In genomic region chr12:3252416-3252815, GRCh38 we compare ENCODE assay signal across 15 cellular contexts.
DNase-seq lines count a peak whose midpoint lies in the region; ATAC-seq, FAIRE-seq and TF ChIP-seq lines count a peak whose summit lies in the region.
"Had no signal": no experiment of that assay in that cellular context is flagged by ENCODE, and none has a peak within 500 bp of the region (broad histone marks: within the 10 kb centered on the region; RNA-seq: fewer than 3 reads in every experiment).

No MANE protein-coding gene starts in this region.

- peaks cover 0 to 4% of the 10 kb centered on the region in 2 donors for H3K4me1 ChIP-seq in adrenal gland (replicated peaks in 1 of 2)

- peak; percentile 75 for DNase-seq in AG10803 (ENCODE audit: low read depth)
- peak; percentile 22 to 81 (median 53) for DNase-seq in adrenal gland
- DNase-seq in Right ventricle myocardium inferior (ENCODE audit: missing footprints), result peak; percentile 94
- DNase-seq in omental fat pad (ENCODE audit: low spot score), result no peak
- DNase-seq in NCI-H82 (lab: John Stamatoyannopoulos, UW), result no peak
- DNase-seq in NCI-H345 treated with DMSO at 0.1 percent for 48 hours (lab: John Stamatoyannopoulos, UW; ENCODE audit: unreplicated experiment), result no peak
- no peak for DNase-seq in activated CD4-positive, alpha-beta T cell treated with anti-CD3 and anti-CD28 coated beads, Interleukin-2, amount 10 ng/mL, durations not matched to agents 24 days and 14 days
- DNase-seq in H54 (ENCODE audit: insufficient read length, low spot score), result no peak
- DNase-seq: activated T-cell treated with anti-CD3 and anti-CD28 coated beads, Interleukin-2, amount 50 U/mL, for 1 hour; AML-193; mesenchymal stem cell; NCI-H2081 treated with DMSO at 0.1 percent for 48 hours; stimulated activated CD4-positive, alpha-beta T cell treated with anti-CD3 and anti-CD28 coated beads, Interleukin-2, amount 100 ng/mL, for 48 hours; T-cell had no signal

- no peak for FAIRE-seq in H54 (lab: Jason Lieb, UNC)
- FAIRE-seq: endometrium had no signal

- H3K27ac ChIP-seq in adrenal gland, result peak overlapping the region in 1 of 5 donors; percentile 61

- H3K27me3 Mint-ChIP-seq in activated CD4-positive, alpha-beta T cell treated with anti-CD3 and anti-CD28 coated beads, Interleukin-2, amount 10 ng/mL, durations not matched to agents 24 days and 14 days, result peaks cover 5% of the 10 kb centered on the region

- H3K27me3 ChIP-seq in adrenal gland, result no peaks in the 10 kb centered on the region

- intact Hi-C loops in adrenal gland (cut with DNase I), result no loop called here
- intact Hi-C loops in Right ventricle myocardium inferior (cut with DNase I), result loop anchor here (2.0 to 5.0 kb wide), 2 partner anchors 16 to 50 kb away; no protein-coding TSS in a partner anchor
- intact Hi-C loops in activated CD4-positive, alpha-beta T cell treated with anti-CD3 and anti-CD28 coated beads, Interleukin-2, amount 10 ng/mL, durations not matched to agents 24 days and 14 days (cut with micrococcal nuclease), result no loop called here

- peaks cover 6% of the 10 kb centered on the region for H3K4me1 Mint-ChIP-seq in activated CD4-positive, alpha-beta T cell treated with anti-CD3 and anti-CD28 coated beads, Interleukin-2, amount 10 ng/mL, durations not matched to agents 24 days and 14 days

- ATAC-seq in Right ventricle myocardium inferior (peak; percentile 67), omental fat pad (ENCODE audit: low FRiP score) (peak; percentile 50)
- ATAC-seq: T-cell had no signal

- WGBS in adrenal gland, 4 donors, result 59 to 88% (median 71%) methylated on average over 11 to 12 of the region's 12 CpGs

- TF ChIP-seq CTCF in AG10803 (conservative IDR thresholded peaks at IDR 0.05; ENCODE audit: low read length) (no peak), adrenal gland (IDR thresholded peaks at IDR 0.05) (no peak), omental fat pad (IDR thresholded peaks at IDR 0.05) (no peak)

- H3K27ac Mint-ChIP-seq in activated CD4-positive, alpha-beta T cell treated with anti-CD3 and anti-CD28 coated beads, Interleukin-2, amount 10 ng/mL, durations not matched to agents 24 days and 14 days, result no peak overlapping the region
- H3K27ac Mint-ChIP-seq: T-cell had no signal

- no peaks in the 10 kb centered on the region for H3K36me3 ChIP-seq in adrenal gland (replicated peaks in 1 of 2)

- H3K36me3 Mint-ChIP-seq in activated CD4-positive, alpha-beta T cell treated with anti-CD3 and anti-CD28 coated beads, Interleukin-2, amount 10 ng/mL, durations not matched to agents 24 days and 14 days (ENCODE audit: low read depth), result no peaks in the 10 kb centered on the region
- H3K36me3 Mint-ChIP-seq: T-cell had no signal

- TF ChIP-seq POLR2A in adrenal gland (IDR thresholded peaks at IDR 0.05) (no peak), H54 (IDR thresholded peaks at IDR 0.05; ENCODE audit: low read depth, low read length) (no peak)

- H3K4me3 ChIP-seq in AG10803 (ENCODE audit: low read length) (no peak overlapping the region), adrenal gland (no peak overlapping the region)

- no peak overlapping the region for H3K4me3 Mint-ChIP-seq in activated CD4-positive, alpha-beta T cell treated with anti-CD3 and anti-CD28 coated beads, Interleukin-2, amount 10 ng/mL, durations not matched to agents 24 days and 14 days
- H3K4me3 Mint-ChIP-seq: T-cell had no signal

- H3K9me3 Mint-ChIP-seq in activated CD4-positive, alpha-beta T cell treated with anti-CD3 and anti-CD28 coated beads, Interleukin-2, amount 10 ng/mL, durations not matched to agents 24 days and 14 days, result no peaks in the 10 kb centered on the region
- H3K9me3 Mint-ChIP-seq: T-cell had no signal

- no peaks in the 10 kb centered on the region for H3K9me3 ChIP-seq in adrenal gland (replicated peaks in 1 of 3)

Comparison
In these comparisons a context has a peak if more than half of its experiments do, and no peak if none do; other contexts are left out.
1. DNase-seq: peak in AG10803 (single experiment), adrenal gland (7 of 7) and Right ventricle myocardium inferior (single experiment); none in omental fat pad (single experiment), NCI-H82 (single experiment), NCI-H345 treated with DMSO at 0.1 percent for 48 hours (single experiment), activated CD4-positive, alpha-beta T cell treated with anti-CD3 and anti-CD28 coated beads, Interleukin-2, amount 10 ng/mL, durations not matched to agents 24 days and 14 days (single experiment) and H54 (single experiment).